8 cellular contexts compared by ENCODE assay signal in the genomic region with DNA sequence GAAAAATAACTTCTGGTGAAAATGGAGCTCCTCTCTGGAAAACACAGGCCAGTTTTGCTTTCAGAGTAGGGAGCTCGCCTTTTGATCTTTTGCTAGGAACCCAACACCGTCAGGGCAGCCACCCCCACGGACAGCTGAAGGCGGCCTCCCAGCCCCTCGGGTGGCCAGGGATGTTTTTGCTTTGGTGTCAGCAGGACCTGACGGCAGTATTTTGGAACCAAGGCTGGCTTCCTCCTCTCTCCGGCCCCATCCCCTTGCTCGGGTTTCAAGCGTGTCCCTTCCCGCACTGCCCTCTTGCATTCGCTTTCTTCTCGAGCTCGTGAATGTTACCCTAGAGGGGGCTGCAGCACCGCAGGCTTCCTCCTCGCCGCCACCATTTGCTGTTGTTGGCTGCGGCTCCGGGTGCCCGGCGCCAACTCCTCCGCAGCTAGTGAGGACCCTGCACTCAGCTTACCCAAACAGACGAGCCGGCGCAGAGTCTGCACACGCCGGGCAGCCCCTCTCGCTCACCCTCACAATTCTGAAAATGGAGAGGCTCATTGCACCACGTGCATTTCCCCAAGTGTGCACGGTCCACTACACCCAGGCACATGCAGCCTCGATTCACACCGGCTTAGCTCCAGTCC.
DNase-seq lines count a peak whose midpoint lies in the region; ATAC-seq lines count a peak whose summit lies in the region.

No MANE protein-coding gene starts in this region.

- DNase-seq in HuH-7 (ENCODE audit: low spot score): peak; percentile 17
- DNase-seq in dedifferentiated amniotic fluid mesenchymal stem cell (ENCODE audit: extremely low spot score): peak; percentile 31
- peak; percentile 94 for DNase-seq in left kidney (ENCODE audit: low read depth, low spot score)
- DNase-seq in NCI-H69 (lab: John Stamatoyannopoulos, UW): no peak
- DNase-seq in NCI-H2107 (lab: John Stamatoyannopoulos, UW): no peak

- no peaks in the 10 kb centered on the region for H3K9me3 ChIP-seq in stomach smooth muscle (ENCODE audit: control insufficient read depth in 2 of 2, low read length in 2 of 2)

- peak overlapping the region; percentile 52 to 74 for H3K4me3 ChIP-seq in stomach smooth muscle (ENCODE audit: low read length in 2 of 2)

- peak overlapping the region; percentile 62 for H3K27ac ChIP-seq in stomach smooth muscle (ENCODE audit: low read length)

- H3K9ac ChIP-seq in stomach smooth muscle (ENCODE audit: low read length in 2 of 2): peak overlapping the region; percentile 54 to 55

- no peaks in the 10 kb centered on the region for H3K27me3 ChIP-seq in stomach smooth muscle (ENCODE audit: control insufficient read depth in 1 of 2, insufficient read depth in 2 of 2, low read length in 2 of 2)

- H3K4me1 ChIP-seq in stomach smooth muscle (ENCODE audit: control insufficient read depth, insufficient read depth, low read length): peaks cover 22% of the 10 kb centered on the region

- H3K36me3 ChIP-seq in stomach smooth muscle (ENCODE audit: control insufficient read depth in 2 of 2, insufficient read depth in 2 of 2, low read length in 2 of 2): no peaks in the 10 kb centered on the region

- ATAC-seq in HG03095 (IDR thresholded peaks at IDR 0.05; ENCODE audit: unreplicated experiment) (no peak), GM18867 (IDR thresholded peaks at IDR 0.05; ENCODE audit: unreplicated experiment) (no peak)

Comparison
In these comparisons a context has a peak if more than half of its experiments do, and no peak if none do; other contexts are left out.
1. DNase-seq: peak in HuH-7 (single experiment), dedifferentiated amniotic fluid mesenchymal stem cell (single experiment) and left kidney (single experiment); none in NCI-H69 (single experiment) and NCI-H2107 (single experiment).